ENCODE assay signal across 8 cellular contexts in the genomic region with DNA sequence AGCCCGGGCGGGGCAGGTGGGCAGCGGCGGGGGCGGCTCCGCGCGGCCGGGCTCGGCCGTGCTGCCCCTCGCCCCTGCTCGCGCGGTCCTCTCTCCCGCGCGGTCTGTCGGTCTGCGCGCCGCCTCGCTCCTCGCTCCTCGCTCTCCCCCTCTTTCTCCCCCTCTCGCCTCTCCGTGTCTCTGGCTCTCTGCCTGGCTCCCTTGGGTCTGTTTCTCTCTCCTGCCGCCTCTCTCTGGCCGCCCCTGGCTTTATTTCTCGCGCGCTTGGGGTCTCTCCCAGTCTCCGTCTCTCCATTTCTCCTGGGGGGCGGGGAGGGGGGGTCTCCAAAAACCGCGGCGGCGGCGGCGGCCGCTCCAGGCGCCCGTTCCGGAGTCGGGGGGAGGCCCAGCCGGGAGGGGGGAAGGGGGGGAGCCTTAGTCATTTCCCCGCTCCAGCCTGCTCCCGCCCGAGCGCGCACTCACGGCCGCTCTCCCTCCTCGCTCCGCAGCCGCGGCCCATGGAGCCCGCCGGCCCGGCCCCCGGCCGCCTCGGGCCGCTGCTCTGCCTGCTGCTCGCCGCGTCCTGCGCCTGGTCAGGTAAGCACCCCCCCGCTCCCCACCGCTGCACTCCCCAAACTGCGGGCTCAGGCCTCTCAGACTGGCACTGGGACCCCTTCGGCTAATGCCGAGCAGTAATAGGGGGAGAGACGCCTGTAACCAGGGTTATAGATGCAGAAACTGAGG. TPM values are rescaled to one million over a fixed set of nuclear protein-coding genes. Genes with fewer than 3 reads are reported as not detected.
DNase-seq lines count a peak whose midpoint lies in the region; ATAC-seq and TF ChIP-seq lines count a peak whose summit lies in the region.

TSS of gene SIRPA (plus strand) at position 457 of the 723 bp plus-strand sequence. CDS start at position 498, 41 bp downstream.

- H3K36me3 ChIP-seq in left ventricle myocardium inferior (no peaks in the 10 kb centered on the region), ovary (no peaks in the 10 kb centered on the region)

- TF ChIP-seq POLR2A in ovary (IDR thresholded peaks at IDR 0.05), result peak; percentile 46

- no peaks in the 10 kb centered on the region for H3K36me3 Mint-ChIP-seq in activated T-cell treated with anti-CD3 and anti-CD28 coated beads, Interleukin-2, amount 50 U/mL, for 4 hours (ENCODE audit: insufficient read depth)

- H3K4me3 ChIP-seq in astrocyte of the cerebellum (ENCODE audit: low read depth, low read length), result peak within 1 kb of the TSS; percentile 69
- H3K4me3 ChIP-seq in left ventricle myocardium inferior, result peak within 1 kb of the TSS; percentile 75
- H3K4me3 ChIP-seq in ovary, result peak within 1 kb of the TSS; percentile 61

- H3K27ac ChIP-seq in left ventricle myocardium inferior (replicated peaks), result peak within 1 kb of the TSS; percentile 92
- peak within 1 kb of the TSS; percentile 89 to 93 for H3K27ac ChIP-seq in ovary

- H3K27me3 ChIP-seq in left ventricle myocardium inferior (ENCODE audit: low read depth) (peaks cover 13% of the 10 kb centered on the region), ovary (no peaks in the 10 kb centered on the region)

- TF ChIP-seq CTCF in astrocyte of the cerebellum (IDR thresholded peaks at IDR 0.05; ENCODE audit: low read depth, low read length, missing control alignments) (no peak), left ventricle myocardium inferior (IDR thresholded peaks at IDR 0.05; ENCODE audit: borderline replicate concordance) (no peak), ovary (IDR thresholded peaks at IDR 0.05) (no peak)

- in situ Hi-C loops in astrocyte of the cerebellum (cut with HindIII; ENCODE audit: low sequenced_read_pairs), result no loop called here

- H3K4me3 Mint-ChIP-seq in activated T-cell treated with anti-CD3 and anti-CD28 coated beads, Interleukin-2, amount 50 U/mL, for 4 hours, result peak within 1 kb of the TSS; percentile 64

- ATAC-seq in activated T-cell treated with anti-CD3 and anti-CD28 coated beads, Interleukin-2, amount 50 U/mL, for 4 hours, result peak; percentile 27 to 48
- ATAC-seq in GM19455 (IDR thresholded peaks at IDR 0.05; ENCODE audit: unreplicated experiment) (no peak), GM18909 (IDR thresholded peaks at IDR 0.05; ENCODE audit: poor library complexity, unreplicated experiment) (no peak)

- intact Hi-C loops in left ventricle myocardium inferior (cut with micrococcal nuclease), result no loop called here
- intact Hi-C loops in ovary (cut with DNase I), result loop anchor here in 2 of 4 donors (5.0 to 10.0 kb wide), 3 partner anchors 118 to 210 kb away; partner anchors contain the start of gene STK35 (in 2 of the 2)

- WGBS in ovary, 3 donors, result 0 to 1% (median 1%) methylated on average over 42 to 74 of the region's 74 CpGs

- H3K27me3 Mint-ChIP-seq in activated T-cell treated with anti-CD3 and anti-CD28 coated beads, Interleukin-2, amount 50 U/mL, for 4 hours (ENCODE audit: low read depth), result peaks cover 64% of the 10 kb centered on the region

- no peak for TF ChIP-seq EP300 in ovary (IDR thresholded peaks at IDR 0.05)

- H3K4me1 Mint-ChIP-seq in activated T-cell treated with anti-CD3 and anti-CD28 coated beads, Interleukin-2, amount 50 U/mL, for 4 hours (ENCODE audit: low read depth), result peaks cover 4% of the 10 kb centered on the region

- no peak for DNase-seq in activated T-cell treated with anti-CD3 and anti-CD28 coated beads, Interleukin-2, amount 50 U/mL, for 4 hours
- DNase-seq in activated T-cell treated with anti-CD3 and anti-CD28 coated beads, Interleukin-2, amount 50 U/mL, for 48 hours, result no peak
- DNase-seq in NCI-H2171 treated with DMSO at 0.1 percent for 48 hours (lab: John Stamatoyannopoulos, UW) (peak; percentile 73), astrocyte of the cerebellum (ENCODE audit: low read depth) (peak; percentile 29), left ventricle myocardium inferior (peak; percentile 69), ovary (peak; percentile 77 to 84 (median 83))

- H3K9me3 ChIP-seq in left ventricle myocardium inferior (replicated peaks) (no peaks in the 10 kb centered on the region), ovary (no peaks in the 10 kb centered on the region)

- no peaks in the 10 kb centered on the region for H3K9me3 Mint-ChIP-seq in activated T-cell treated with anti-CD3 and anti-CD28 coated beads, Interleukin-2, amount 50 U/mL, for 4 hours

- H3K4me1 ChIP-seq in left ventricle myocardium inferior (peaks cover 57% of the 10 kb centered on the region), ovary (ENCODE audit: insufficient read depth) (no peaks in the 10 kb centered on the region)

RNA-seq across cellular contexts. Expression of gene SIRPA, which starts in this region (rescaled TPM):
- total RNA-seq in activated T-cell treated with anti-CD3 and anti-CD28 coated beads, Interleukin-2, amount 50 U/mL, for 4 hours, result under 1 TPM; 0.26 to 0.84 (median 0.33) TPM
- total RNA-seq in left ventricle myocardium inferior (25.5 TPM), ovary (10 to 100 TPM; 20.0 to 45.6 (median 28.7) TPM)
- 10 to 100 TPM; 15.7 to 26.6 TPM for polyA plus RNA-seq in ovary

Comparison
In these comparisons a context has a peak if more than half of its experiments do, and no peak if none do; other contexts are left out.
1. RNA of gene SIRPA (total RNA-seq): 20.0 to 45.6 TPM in ovary and 25.5 TPM in left ventricle myocardium inferior (single experiment); 0.26 to 0.84 TPM in activated T-cell treated with anti-CD3 and anti-CD28 coated beads, Interleukin-2, amount 50 U/mL, for 4 hours; every median in the first group is over 10 times any median in the second.
2. Peak in ATAC-seq in activated T-cell treated with anti-CD3 and anti-CD28 coated beads, Interleukin-2, amount 50 U/mL, for 4 hours; RNA of the gene not detected or under 1 TPM.
3. DNase-seq: peak in NCI-H2171 treated with DMSO at 0.1 percent for 48 hours (single experiment), astrocyte of the cerebellum (single experiment), left ventricle myocardium inferior (single experiment) and ovary (5 of 5); none in activated T-cell treated with anti-CD3 and anti-CD28 coated beads, Interleukin-2, amount 50 U/mL, for 4 hours (single experiment) and activated T-cell treated with anti-CD3 and anti-CD28 coated beads, Interleukin-2, amount 50 U/mL, for 48 hours (0 of 2).
4. Peak in every context shown above with its lines, with median percentiles within 50 percentile points of each other: H3K4me3 ChIP-seq.